8 cellular contexts compared by ENCODE assay signal in genomic region chr5:1799110-1799601, GRCh38. TPM values are rescaled to one million over a fixed set of nuclear protein-coding genes. Genes with fewer than 3 reads are reported as not detected.
DNase-seq lines count a peak whose midpoint lies in the region; ATAC-seq and TF ChIP-seq lines count a peak whose summit lies in the region.

No MANE protein-coding gene starts in this region.

- TF ChIP-seq CTCF in mesothelial cell of epicardium (IDR thresholded peaks at IDR 0.05; ENCODE audit: unreplicated experiment) (no peak), transverse colon (IDR thresholded peaks at IDR 0.05) (no peak)

- TF ChIP-seq POLR2A in transverse colon (IDR thresholded peaks at IDR 0.05), result no peak

- peaks cover 61% of the 10 kb centered on the region for H3K36me3 Mint-ChIP-seq in effector memory CD8-positive, alpha-beta T cell (ENCODE audit: insufficient read depth)
- peaks cover 29% of the 10 kb centered on the region for H3K36me3 Mint-ChIP-seq in mesothelial cell of epicardium

- TF ChIP-seq EP300 in transverse colon (IDR thresholded peaks at IDR 0.05; ENCODE audit: low read depth), result no peak

- no peaks in the 10 kb centered on the region for H3K27me3 Mint-ChIP-seq in effector memory CD8-positive, alpha-beta T cell
- H3K27me3 Mint-ChIP-seq in mesothelial cell of epicardium (ENCODE audit: low read depth), result no peaks in the 10 kb centered on the region

- peak overlapping the region; percentile 87 to 97 for H3K4me3 Mint-ChIP-seq in effector memory CD8-positive, alpha-beta T cell
- peak overlapping the region; percentile 89 for H3K4me3 Mint-ChIP-seq in mesothelial cell of epicardium

- H3K27ac ChIP-seq in SK-N-MC, result no peak overlapping the region
- H3K27ac ChIP-seq in transverse colon, result peak overlapping the region; percentile 84 to 90 (median 88)

- H3K4me3 ChIP-seq in SK-N-MC, result peak overlapping the region; percentile 93
- H3K4me3 ChIP-seq in transverse colon, result peak overlapping the region; percentile 65 to 96 (median 80)

- H3K9ac ChIP-seq in SK-N-MC (ENCODE audit: insufficient read length), result peak overlapping the region; percentile 89

- H3K27me3 ChIP-seq in transverse colon, result no peaks in the 10 kb centered on the region

- intact Hi-C loops in transverse colon (cut with DNase I; ENCODE audit: low total_unique reads), result no loop called here

- ATAC-seq in GM18502 (IDR thresholded peaks at IDR 0.05; ENCODE audit: poor library complexity, unreplicated experiment) (peak; percentile 28), HG03025 (IDR thresholded peaks at IDR 0.05; ENCODE audit: low FRiP score, unreplicated experiment) (peak; percentile 18)
- ATAC-seq in effector memory CD8-positive, alpha-beta T cell (replicated peaks), result peak; percentile 28

- H3K27ac Mint-ChIP-seq in effector memory CD8-positive, alpha-beta T cell, result peak overlapping the region; percentile 95 to 97
- no peak overlapping the region for H3K27ac Mint-ChIP-seq in mesothelial cell of epicardium

- peak; percentile 12 for DNase-seq in ACHN
- no peak for DNase-seq in SK-N-MC (ENCODE audit: low read depth, low spot score)
- DNase-seq in effector memory CD8-positive, alpha-beta T cell, result no peak
- DNase-seq in mesothelial cell of epicardium (ENCODE audit: low spot score in 2 of 2, unreplicated experiment in 2 of 2), result no peak
- DNase-seq in transverse colon, result peak; percentile 15
- DNase-seq in NCI-H2081 treated with DMSO at 0.1 percent for 48 hours (lab: John Stamatoyannopoulos, UW), result no peak

- H3K4me1 ChIP-seq in transverse colon, result peaks cover 12 to 38% (median 22%) of the 10 kb centered on the region in 4 donors

- H3K4me1 Mint-ChIP-seq in effector memory CD8-positive, alpha-beta T cell (ENCODE audit: low read depth in 2 of 2), result peaks cover 51 to 58% of the 10 kb centered on the region in 2 donors
- H3K4me1 Mint-ChIP-seq in mesothelial cell of epicardium, result peaks cover 26% of the 10 kb centered on the region

- H3K36me3 ChIP-seq in SK-N-MC (ENCODE audit: insufficient read depth, low read length), result peaks cover 36% of the 10 kb centered on the region
- H3K36me3 ChIP-seq in transverse colon, result peaks cover 0 to 10% (median 5%) of the 10 kb centered on the region in 4 donors

- no peaks in the 10 kb centered on the region for H3K9me3 Mint-ChIP-seq in effector memory CD8-positive, alpha-beta T cell
- H3K9me3 Mint-ChIP-seq in mesothelial cell of epicardium, result no peaks in the 10 kb centered on the region

- H3K9me3 ChIP-seq in SK-N-MC (ENCODE audit: low read depth, low read length) (no peaks in the 10 kb centered on the region), transverse colon (no peaks in the 10 kb centered on the region)

- WGBS in transverse colon (ENCODE audit: low coverage in 1 of 2), 2 donors, result 1% methylated on average over 25 of the region's 35 CpGs; no CpG with 5 or more reads in 1 of the 2 donors

- in situ Hi-C loops in ACHN (cut with HindIII; ENCODE audit: low pct_ligation_motif_present, low pct_unique_long_range_greater_than_20kb, low sequenced_read_pairs) (no loop called here), transverse colon (cut with MboI; ENCODE audit: low pct_ligation_motif_present in 1 of 4, low pct_unique_long_range_greater_than_20kb in 1 of 4, low sequenced_read_pairs in 3 of 4) (no loop called here)

RNA-seq across cellular contexts. Expression of gene MRPL36, which starts 0.5 kb away (rescaled TPM):
- total RNA-seq in mesothelial cell of epicardium (38.0 to 43.8 TPM (median 41.0 TPM) in 3 replicates), transverse colon (10 to 100 TPM; 26.7 to 37.4 (median 32.7) TPM)

RNA-seq across cellular contexts. Expression of gene NDUFS6, which starts 2.1 kb away (rescaled TPM):
- total RNA-seq in mesothelial cell of epicardium (26.7 to 29.7 TPM (median 28.0 TPM) in 3 replicates), transverse colon (100 to 1,000 TPM in 1 of 4 donors, 10 to 100 TPM in 3; 36.4 to 133 (median 66.4) TPM)

Comparison
In these comparisons a context has a peak if more than half of its experiments do, and no peak if none do; other contexts are left out.
1. DNase-seq: peak in ACHN (single experiment) and transverse colon (single experiment); none in SK-N-MC (single experiment), effector memory CD8-positive, alpha-beta T cell (0 of 3), mesothelial cell of epicardium (0 of 2) and NCI-H2081 treated with DMSO at 0.1 percent for 48 hours (single experiment).
2. Peak in every context shown above with its lines, with median percentiles within 50 percentile points of each other: ATAC-seq.